In genomic region chrX:153442463-153442862, GRCh38 we compare ENCODE assay signal across 1 cellular context.
TF ChIP-seq lines count a peak whose summit lies in the region.

No MANE protein-coding gene starts in this region.

TF ChIP-seq in HepG2, 621 proteins besides CTCF, POLR2A, EP300 and RAD21:
- TF ChIP-seq DMAP1 (CRISPR knock-in tag; IDR thresholded peaks at IDR 0.05) (no peak), POGZ (CRISPR knock-in tag; IDR thresholded peaks at IDR 0.05) (no peak)
